29 cellular contexts compared by ENCODE assay signal in the genomic region with DNA sequence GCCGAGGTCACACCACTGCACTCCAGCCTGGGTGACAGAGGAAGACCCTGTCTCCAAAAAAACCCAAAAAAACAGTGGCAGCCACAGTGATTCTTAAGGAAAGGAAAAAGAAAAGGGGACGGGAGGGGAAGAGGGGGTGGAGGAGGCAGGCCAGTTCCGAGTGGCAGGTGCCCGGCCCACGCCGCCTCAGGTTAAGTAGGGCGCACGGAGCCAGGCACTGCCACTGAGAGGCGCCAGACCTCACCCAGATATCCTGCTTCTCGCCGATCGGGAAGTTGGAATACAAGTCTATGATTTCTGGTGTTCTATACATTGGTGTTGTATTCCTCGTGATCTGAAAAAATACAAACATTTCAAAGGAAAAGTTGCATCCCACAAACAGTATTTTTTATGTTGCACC. TPM values are rescaled to one million over a fixed set of nuclear protein-coding genes. Genes with fewer than 3 reads are reported as not detected.
DNase-seq lines count a peak whose midpoint lies in the region; ATAC-seq and TF ChIP-seq lines count a peak whose summit lies in the region.
"Had no signal": no experiment of that assay in that cellular context is flagged by ENCODE, and none has a peak within 500 bp of the region (broad histone marks: within the 10 kb centered on the region; RNA-seq: fewer than 3 reads in every experiment).

No MANE protein-coding gene starts in this region.

- H3K4me1 ChIP-seq in right atrium auricular region: no peaks in the 10 kb centered on the region
- H3K4me1 ChIP-seq: parathyroid adenoma had no signal

- no peak for TF ChIP-seq CTCF in right atrium auricular region (IDR thresholded peaks at IDR 0.05)
- TF ChIP-seq CTCF in NB4 (IDR thresholded peaks at IDR 0.05; ENCODE audit: low read depth, low read length): peak; percentile 30
- peak; percentile 2 for TF ChIP-seq CTCF in choroid plexus epithelial cell (conservative IDR thresholded peaks at IDR 0.05; ENCODE audit: low read depth, low read length)
- no peak for TF ChIP-seq CTCF in progenitor cell of endocrine pancreas (IDR thresholded peaks at IDR 0.05; ENCODE audit: unreplicated experiment)
- no peak for TF ChIP-seq CTCF in GM20000 (IDR thresholded peaks at IDR 0.05; ENCODE audit: extremely low read depth, missing control alignments)

- no peak for ATAC-seq in Right ventricle myocardium inferior
- ATAC-seq: activated T-cell treated with anti-CD3 and anti-CD28 coated beads, Interleukin-2, amount 50 U/mL, for 72 hours; esophagus mucosa; left colon; right cardiac atrium had no signal

- no peaks in the 10 kb centered on the region for H3K27me3 ChIP-seq in right atrium auricular region

- no peaks in the 10 kb centered on the region for H3K27me3 Mint-ChIP-seq in progenitor cell of endocrine pancreas

- H3K9me3 Mint-ChIP-seq in progenitor cell of endocrine pancreas (ENCODE audit: low read depth): no peaks in the 10 kb centered on the region
- H3K9me3 Mint-ChIP-seq: activated T-cell treated with anti-CD3 and anti-CD28 coated beads, Interleukin-2, amount 50 U/mL, for 72 hours; nephron progenitor cell had no signal

- peak overlapping the region; percentile 24 for H3K27ac Mint-ChIP-seq in progenitor cell of endocrine pancreas
- H3K27ac Mint-ChIP-seq: activated T-cell treated with anti-CD3 and anti-CD28 coated beads, Interleukin-2, amount 50 U/mL, for 72 hours had no signal

- no peak for TF ChIP-seq POLR2A in NB4 (IDR thresholded peaks at IDR 0.05; ENCODE audit: extremely low read depth, insufficient read length)

- H3K36me3 ChIP-seq in right atrium auricular region: peaks cover 46% of the 10 kb centered on the region

- no peak overlapping the region for H3K4me3 ChIP-seq in right atrium auricular region
- no peak overlapping the region for H3K4me3 ChIP-seq in NB4 (ENCODE audit: low read depth, low read length)
- H3K4me3 ChIP-seq in choroid plexus epithelial cell (ENCODE audit: low read depth, low read length): no peak overlapping the region

- intact Hi-C loops in Right ventricle myocardium inferior (cut with DNase I): no loop called here

- H3K9me3 ChIP-seq in right atrium auricular region: no peaks in the 10 kb centered on the region

- DNase-seq in Right ventricle myocardium inferior (ENCODE audit: missing footprints) (peak; percentile 21), right atrium auricular region (ENCODE audit: low spot score) (no peak), NB4 (ENCODE audit: low read depth) (no peak), choroid plexus epithelial cell (ENCODE audit: low read depth) (no peak), progenitor cell of endocrine pancreas (ENCODE audit: low spot score, unreplicated experiment) (no peak), NCI-H1105 treated with DMSO at 0.1 percent for 48 hours (lab: John Stamatoyannopoulos, UW) (no peak), NCI-H1417 (lab: John Stamatoyannopoulos, UW) (no peak), GM20000 (ENCODE audit: low spot score) (no peak)
- DNase-seq: activated naive CD4-positive, alpha-beta T cell treated with anti-CD3 and anti-CD28 coated beads, Interleukin-2, amount 50 U/mL, for 16 hours; activated T-cell treated with anti-CD3 and anti-CD28 coated beads, Interleukin-2, amount 50 U/mL, for 72 hours; amygdala; DMS53; effector memory CD4-positive, alpha-beta T cell; foreskin melanocyte; GDM1; IMR-90; left colon; mammary epithelial cell; NCI-H2081; NCI-H446 treated with DMSO at 0.1 percent for 48 hours; nephron progenitor cell; OCI-M1; stimulated activated CD4-positive, alpha-beta T cell treated with anti-CD3 and anti-CD28 coated beads, Interleukin-4, amount 100 ng/mL, for 1 hour; SW 1271; T-helper 9 cell; trophoblast cell had no signal

- no peak overlapping the region for H3K27ac ChIP-seq in right atrium auricular region
- H3K27ac ChIP-seq: parathyroid adenoma had no signal

- H3K4me1 Mint-ChIP-seq in progenitor cell of endocrine pancreas (ENCODE audit: low read depth): no peaks in the 10 kb centered on the region
- H3K4me1 Mint-ChIP-seq: nephron progenitor cell had no signal

- no peak overlapping the region for H3K4me3 Mint-ChIP-seq in progenitor cell of endocrine pancreas (ENCODE audit: low read depth)
- H3K4me3 Mint-ChIP-seq: activated T-cell treated with anti-CD3 and anti-CD28 coated beads, Interleukin-2, amount 50 U/mL, for 72 hours; nephron progenitor cell had no signal

- peaks cover 4% of the 10 kb centered on the region for H3K36me3 Mint-ChIP-seq in progenitor cell of endocrine pancreas (ENCODE audit: insufficient read depth)

RNA-seq across cellular contexts. Expression of gene GAK, which starts 35.9 kb away (rescaled TPM):
- 29.3 TPM for total RNA-seq in Right ventricle myocardium inferior
- 10 to 100 TPM; 27.8 to 52.2 TPM for total RNA-seq in right atrium auricular region
- 116 and 119 TPM in 2 replicates for total RNA-seq in progenitor cell of endocrine pancreas

RNA-seq across cellular contexts. Expression of gene TMEM175, which starts 36.0 kb away (rescaled TPM):
- total RNA-seq in Right ventricle myocardium inferior (17.4 TPM), right atrium auricular region (10 to 100 TPM; 20.2 to 24.0 TPM), progenitor cell of endocrine pancreas (29.1 and 30.6 TPM in 2 replicates)

Comparison
In these comparisons a context has a peak if more than half of its experiments do, and no peak if none do; other contexts are left out.
1. CTCF ChIP-seq: peak in NB4 (single experiment) and choroid plexus epithelial cell (single experiment); none in right atrium auricular region (0 of 2), progenitor cell of endocrine pancreas (single experiment) and GM20000 (single experiment).